Comparison of ENCODE assay signal across 2 cellular contexts in the genomic region with DNA sequence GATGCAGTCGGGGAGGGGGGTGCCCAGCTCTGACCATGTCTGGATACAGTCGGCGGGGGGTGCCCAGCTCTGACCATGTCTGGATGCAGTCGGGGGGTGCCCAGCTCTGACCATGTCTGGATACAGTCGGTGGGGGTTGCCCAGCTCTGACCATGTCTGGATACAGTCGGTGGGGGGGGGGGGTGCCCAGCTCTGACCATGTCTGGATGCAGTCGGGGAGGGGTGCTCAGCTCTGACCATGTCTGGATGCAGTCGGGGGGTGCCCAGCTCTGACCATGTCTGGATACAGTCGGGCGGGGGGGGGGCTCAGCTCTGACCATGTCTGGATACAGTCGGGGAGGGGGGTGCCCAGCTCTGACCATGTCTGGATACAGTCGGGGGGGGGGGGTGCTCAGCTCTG. TPM values are rescaled to one million over a fixed set of nuclear protein-coding genes. Genes with fewer than 3 reads are reported as not detected.
"Had no signal": no experiment of that assay in that cellular context is flagged by ENCODE, and none has a peak within 500 bp of the region (broad histone marks: within the 10 kb centered on the region; RNA-seq: fewer than 3 reads in every experiment).

No MANE protein-coding gene starts in this region.

RNA-seq across cellular contexts. Expression of gene ANO9, which starts 30.3 kb away (rescaled TPM):
- total RNA-seq: IMR-90 had no signal
- polyA plus RNA-seq: IMR-90 had no signal

RNA-seq across cellular contexts. Expression of gene B4GALNT4, which starts 42.2 kb away (rescaled TPM):
- total RNA-seq: HT-29 had no signal
